12 cellular contexts compared by ENCODE assay signal in the genomic region with DNA sequence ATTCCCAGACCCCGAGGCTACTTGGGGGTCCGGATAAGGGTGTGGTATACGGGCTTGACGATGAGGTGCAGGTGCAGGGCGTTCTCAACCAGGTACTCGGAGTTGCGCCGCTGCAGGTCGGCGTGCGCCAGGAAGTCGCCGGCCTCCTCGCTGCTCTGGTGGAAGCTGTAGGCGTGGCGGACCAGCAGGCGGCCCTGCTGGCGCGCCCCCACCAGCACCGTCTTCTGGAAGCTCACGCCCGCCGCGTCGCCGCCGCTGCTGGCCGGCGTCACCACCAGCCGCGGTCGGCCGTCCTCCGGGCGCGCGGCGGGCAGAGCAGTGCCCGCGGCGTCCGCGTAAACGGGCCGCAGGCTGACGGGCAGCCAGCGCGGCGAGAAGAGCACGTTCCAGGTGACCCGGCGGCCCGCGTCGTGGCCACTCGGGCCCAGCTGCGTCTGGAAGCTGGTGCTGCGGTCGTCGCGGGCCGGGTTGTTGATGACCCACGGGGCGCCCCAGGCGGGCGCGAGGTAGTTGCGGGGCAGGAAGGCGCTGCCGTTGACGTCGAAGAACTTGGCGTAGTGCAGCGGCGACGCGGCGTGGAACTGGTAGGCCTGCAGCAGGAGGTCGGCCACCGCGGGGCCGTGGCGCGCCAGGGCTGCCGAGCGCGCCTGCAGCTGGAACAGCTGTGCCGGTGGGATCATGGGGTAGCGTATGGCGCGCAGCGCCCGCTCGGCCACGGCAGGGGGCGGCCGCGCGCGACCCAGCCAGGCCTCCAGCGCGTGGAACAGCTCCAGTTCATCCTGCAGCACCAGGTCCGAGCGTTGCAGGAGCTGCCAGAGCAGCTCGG. TPM values are rescaled to one million over a fixed set of nuclear protein-coding genes. Genes with fewer than 3 reads are reported as not detected.
DNase-seq lines count a peak whose midpoint lies in the region; ATAC-seq, FAIRE-seq and TF ChIP-seq lines count a peak whose summit lies in the region.
"Had no signal": no experiment of that assay in that cellular context is flagged by ENCODE, and none has a peak within 500 bp of the region (broad histone marks: within the 10 kb centered on the region; RNA-seq: fewer than 3 reads in every experiment).

No MANE protein-coding gene starts in this region.

- H3K27ac ChIP-seq in RWPE2 (ENCODE audit: poor library complexity, severe bottlenecking) (no peak overlapping the region), left ventricle myocardium inferior (replicated peaks) (no peak overlapping the region)
- H3K27ac ChIP-seq: KMS-11 had no signal

- TF ChIP-seq CTCF in RWPE2 (IDR thresholded peaks at IDR 0.05; ENCODE audit: poor library complexity, severe bottlenecking) (no peak), left ventricle myocardium inferior (IDR thresholded peaks at IDR 0.05; ENCODE audit: borderline replicate concordance) (no peak), GM20000 (IDR thresholded peaks at IDR 0.05; ENCODE audit: extremely low read depth, missing control alignments) (no peak)

- ATAC-seq in RWPE2 (ENCODE audit: low read depth), result peak; percentile 24; the same call in 1 of the 3 replicates

- H3K4me1 ChIP-seq in RWPE2 (ENCODE audit: insufficient read depth, poor library complexity, severe bottlenecking), result no peaks in the 10 kb centered on the region
- H3K4me1 ChIP-seq in left ventricle myocardium inferior, result peaks cover 19% of the 10 kb centered on the region

- FAIRE-seq in GM12891 (lab: Jason Lieb, UNC), result peak; percentile 33

- H3K4me3 ChIP-seq in RWPE2 (ENCODE audit: severe bottlenecking) (no peak overlapping the region), left ventricle myocardium inferior (peak overlapping the region; percentile 57)

- no peak for DNase-seq in GM12891 (ENCODE audit: insufficient read length, low spot score)
- no peak for DNase-seq in RWPE2 (ENCODE audit: low spot score)
- no peak for DNase-seq in left ventricle myocardium inferior
- DNase-seq in retina, result peak; percentile 66
- no peak for DNase-seq in NCI-H2029 treated with DMSO at 0.1 percent for 48 hours (lab: John Stamatoyannopoulos, UW)
- DNase-seq in GM20000 (ENCODE audit: low spot score), result no peak
- no peak for DNase-seq in NCI-H2196 treated with DMSO at 0.1 percent for 48 hours (lab: John Stamatoyannopoulos, UW; ENCODE audit: unreplicated experiment)
- DNase-seq: activated naive CD4-positive, alpha-beta T cell treated with Interleukin-2 at 50 U/mL for 16 hours; NCI-H524 had no signal

- peaks cover 82% of the 10 kb centered on the region for H3K27me3 ChIP-seq in RWPE2 (ENCODE audit: insufficient read depth, poor library complexity, severe bottlenecking)
- H3K27me3 ChIP-seq in left ventricle myocardium inferior (ENCODE audit: low read depth), result peaks cover 100% of the 10 kb centered on the region

- no peaks in the 10 kb centered on the region for H3K36me3 ChIP-seq in RWPE2 (ENCODE audit: low read depth)
- H3K36me3 ChIP-seq in left ventricle myocardium inferior, result no peaks in the 10 kb centered on the region

- H3K9me3 ChIP-seq in RWPE2 (ENCODE audit: severe bottlenecking) (no peaks in the 10 kb centered on the region), left ventricle myocardium inferior (replicated peaks) (no peaks in the 10 kb centered on the region)

- TF ChIP-seq POLR2A in GM12891 (IDR thresholded peaks at IDR 0.05; ENCODE audit: low read depth, low read length), result no peak

- intact Hi-C loops in left ventricle myocardium inferior (cut with micrococcal nuclease), result loop anchor here (10.0 kb wide), 1 partner anchor 52 kb away; no protein-coding TSS in a partner anchor

TF ChIP-seq in GM12891, 5 proteins besides CTCF, POLR2A, EP300 and RAD21:
- no peak for TF ChIP-seq POU2F2 (IDR thresholded peaks at IDR 0.05; ENCODE audit: low read depth, low read length)
- no peak for TF ChIP-seq PAX5 (IDR thresholded peaks at IDR 0.05; ENCODE audit: insufficient read depth, low read length, severe bottlenecking)
- TF ChIP-seq SPI1 (IDR thresholded peaks at IDR 0.05; ENCODE audit: low read depth, low read length), result no peak
- no peak for TF ChIP-seq POLR2AphosphoS5 (IDR thresholded peaks at IDR 0.05; ENCODE audit: low read depth, low read length)
- no peak for TF ChIP-seq TAF1 (IDR thresholded peaks at IDR 0.05; ENCODE audit: low read depth, low read length)

RNA-seq across cellular contexts. Expression of gene BTBD17, which starts 4.8 kb away (rescaled TPM):
- not detected for polyA plus RNA-seq in GM12891 (2012; ENCODE audit: low read depth, missing spikeins)
- total RNA-seq in left ventricle myocardium inferior, result not detected
- total RNA-seq: epithelial cell of proximal tubule, subcutaneous adipose tissue had no signal

RNA-seq across cellular contexts. Expression of gene GPR142, which starts 10.5 kb away (rescaled TPM):
- polyA plus RNA-seq in GM12891 (2012; ENCODE audit: low read depth, missing spikeins), result not detected
- not detected for total RNA-seq in left ventricle myocardium inferior
- total RNA-seq: epithelial cell of proximal tubule had no signal

RNA-seq across cellular contexts. Expression of gene KIF19, which starts 30.8 kb away (rescaled TPM):
- polyA plus RNA-seq in GM12891 (2012; ENCODE audit: low read depth, missing spikeins), result 0.04 TPM
- 0.08 TPM for total RNA-seq in left ventricle myocardium inferior
- total RNA-seq: epithelial cell of proximal tubule had no signal
